ENCODE assay signal across 34 cellular contexts in the genomic region with DNA sequence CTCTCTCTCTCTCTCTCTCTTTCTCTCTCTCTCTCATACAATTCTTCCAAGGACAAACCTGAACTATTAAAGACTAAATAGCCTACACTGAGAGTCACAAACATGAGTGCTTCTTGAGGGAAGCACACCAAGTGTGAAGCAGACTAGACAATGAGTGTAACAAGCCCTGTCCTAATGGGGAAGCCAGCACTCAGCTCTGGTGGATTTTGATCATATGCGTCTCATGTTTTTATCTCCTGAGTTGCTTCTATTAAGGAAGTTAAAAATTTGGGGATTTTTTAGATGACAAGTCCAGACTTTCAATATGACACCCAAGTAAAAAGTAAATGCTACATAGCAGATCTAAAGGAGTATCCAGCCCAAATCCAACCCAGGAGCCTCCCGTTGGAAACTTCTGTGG.
"Had no signal": no experiment of that assay in that cellular context is flagged by ENCODE, and none has a peak within 500 bp of the region (broad histone marks: within the 10 kb centered on the region; RNA-seq: fewer than 3 reads in every experiment).

No MANE protein-coding gene starts in this region.

- H3K36me3 Mint-ChIP-seq: activated CD4-positive, alpha-beta memory T cell treated with anti-CD3 and anti-CD28 coated beads for 36 hours; activated naive CD4-positive, alpha-beta T cell treated with anti-CD3 and anti-CD28 coated beads, Interleukin-2, amount 50 U/mL, for 72 hours; activated naive CD8-positive, alpha-beta T cell treated with anti-CD3 and anti-CD28 coated beads for 36 hours had no signal

- H3K4me1 Mint-ChIP-seq: activated CD4-positive, alpha-beta T cell treated with anti-CD3 and anti-CD28 coated beads, Interleukin-2, amount 10 ng/mL, durations not matched to agents 24 days and 14 days; activated naive CD8-positive, alpha-beta T cell treated with anti-CD3 and anti-CD28 coated beads for 36 hours; activated T-helper 17 cell treated with anti-CD3 and anti-CD28 coated beads, Interleukin-2, amount 50 U/mL, for 72 hours had no signal

- ATAC-seq: activated CD8-positive, alpha-beta T cell treated with anti-CD3 and anti-CD28 coated beads for 36 hours; activated naive CD4-positive, alpha-beta T cell treated with anti-CD3 and anti-CD28 coated beads, Interleukin-2, amount 50 U/mL, for 72 hours; activated T-cell treated with anti-CD3 and anti-CD28 coated beads, Interleukin-2, amount 50 U/mL, for 4 hours; activated T-cell treated with anti-CD3 and anti-CD28 coated beads, Interleukin-2, amount 50 U/mL, for 72 hours; activated T-helper 17 cell treated with anti-CD3 and anti-CD28 coated beads, Interleukin-2, amount 50 U/mL, for 72 hours; body of pancreas had no signal

- H3K27me3 ChIP-seq: adrenal gland, body of pancreas, brain microvascular endothelial cell, breast epithelium had no signal

- DNase-seq: activated B cell treated with CpG ODN at 0.5 μM for 24 hours; activated CD4-positive, alpha-beta memory T cell treated with anti-CD3 and anti-CD28 coated beads for 36 hours; activated CD4-positive, alpha-beta T cell treated with anti-CD3 and anti-CD28 coated beads for 4 hours; activated CD4-positive, alpha-beta T cell treated with anti-CD3 and anti-CD28 coated beads, Interleukin-2, amount 10 ng/mL, durations not matched to agents 24 days and 14 days; activated CD4-positive, alpha-beta T cell treated with anti-CD3 and anti-CD28 coated beads, Interleukin-2, amount 50 U/mL, for 1 hour; activated CD4-positive, alpha-beta T cell treated with anti-CD3 and anti-CD28 coated beads, Interleukin-2, amount 50 U/mL, for 4 hours; activated CD4-positive, CD25-positive, alpha-beta regulatory T cell treated with anti-CD3 and anti-CD28 coated beads, Interleukin-2, amount 50 U/mL, for 72 hours; activated CD8-positive, alpha-beta memory T cell treated with anti-CD3 and anti-CD28 coated beads, Interleukin-2, amount 50 U/mL, for 4 hours; activated CD8-positive, alpha-beta T cell treated with anti-CD3 and anti-CD28 coated beads for 36 hours; activated effector memory CD4-positive, alpha-beta T cell treated with anti-CD3 and anti-CD28 coated beads, Interleukin-2, amount 50 U/mL, for 16 hours; activated gamma-delta T cell treated with Interleukin-2 at 50 U/mL for 16 hours; activated naive CD4-positive, alpha-beta T cell; activated naive CD4-positive, alpha-beta T cell treated with anti-CD3 and anti-CD28 coated beads for 36 hours; activated naive CD4-positive, alpha-beta T cell treated with anti-CD3 and anti-CD28 coated beads, Interleukin-2, amount 50 U/mL, for 16 hours; activated naive CD8-positive, alpha-beta T cell treated with anti-CD3 and anti-CD28 coated beads for 36 hours; activated T-cell treated with anti-CD3 and anti-CD28 coated beads for 4 hours; activated T-cell treated with anti-CD3 and anti-CD28 coated beads, Interleukin-2, amount 50 U/mL, for 1 hour; activated T-cell treated with anti-CD3 and anti-CD28 coated beads, Interleukin-2, amount 50 U/mL, for 4 hours; activated T-cell treated with anti-CD3 and anti-CD28 coated beads, Interleukin-2, amount 50 U/mL, for 72 hours; adrenal gland; amniotic stem cell; aorta; body of pancreas; brain microvascular endothelial cell; central memory CD4-positive, alpha-beta T cell; T-helper 2 cell; T-helper 9 cell had no signal

- H3K4me3 Mint-ChIP-seq: activated B cell treated with CpG ODN at 0.5 μM for 24 hours; activated CD4-positive, alpha-beta memory T cell treated with anti-CD3 and anti-CD28 coated beads for 36 hours; activated CD4-positive, alpha-beta T cell treated with anti-CD3 and anti-CD28 coated beads, Interleukin-2, amount 10 ng/mL, durations not matched to agents 24 days and 14 days; activated CD8-positive, alpha-beta T cell treated with anti-CD3 and anti-CD28 coated beads for 36 hours; activated naive CD4-positive, alpha-beta T cell treated with anti-CD3 and anti-CD28 coated beads for 36 hours; activated naive CD8-positive, alpha-beta T cell treated with anti-CD3 and anti-CD28 coated beads for 36 hours; activated T-cell treated with anti-CD3 and anti-CD28 coated beads, Interleukin-2, amount 50 U/mL, for 4 hours; activated T-cell treated with anti-CD3 and anti-CD28 coated beads, Interleukin-2, amount 50 U/mL, for 72 hours; activated T-helper 1 cell treated with anti-CD3 and anti-CD28 coated beads, Interleukin-12 subunit alpha, Interleukin-12 subunit beta, Interleukin-2, Interleukin-4 antibody, amounts not matched to agents 30 ng/mL and 10 ng/mL and 1 ng/mL, durations not matched to agents 14 hours and 24 hours and 36 hours; activated T-helper 17 cell treated with anti-CD3 and anti-CD28 coated beads, Interleukin-2, amount 50 U/mL, for 72 hours; T-helper 1 cell treated with Interleukin-12 subunit alpha and Interleukin-12 subunit beta and Interleukin-4 antibody, amounts not matched to agents 30 μg/mL and 1 μg/mL, for 36 hours; T-helper 2 cell treated with Interferon-gamma antibody and Interleukin-4, amounts not matched to agents 5 μg/mL and 100 μg/mL, for 36 hours had no signal

- H3K4me3 ChIP-seq: adrenal gland, body of pancreas, breast epithelium had no signal

- H3K27ac Mint-ChIP-seq: activated B cell treated with CpG ODN at 0.5 μM for 24 hours; activated CD4-positive, alpha-beta memory T cell treated with anti-CD3 and anti-CD28 coated beads for 36 hours; activated CD4-positive, alpha-beta T cell treated with anti-CD3 and anti-CD28 coated beads, Interleukin-2, amount 10 ng/mL, durations not matched to agents 24 days and 14 days; activated CD8-positive, alpha-beta T cell treated with anti-CD3 and anti-CD28 coated beads for 36 hours; activated naive CD4-positive, alpha-beta T cell treated with anti-CD3 and anti-CD28 coated beads for 36 hours; activated naive CD4-positive, alpha-beta T cell treated with anti-CD3 and anti-CD28 coated beads, Interleukin-2, amount 50 U/mL, for 72 hours; activated naive CD8-positive, alpha-beta T cell treated with anti-CD3 and anti-CD28 coated beads for 36 hours; activated T-cell treated with anti-CD3 and anti-CD28 coated beads, Interleukin-2, amount 50 U/mL, for 72 hours; activated T-helper 1 cell treated with anti-CD3 and anti-CD28 coated beads, Interleukin-12 subunit alpha, Interleukin-12 subunit beta, Interleukin-2, Interleukin-4 antibody, amounts not matched to agents 30 ng/mL and 10 ng/mL and 1 ng/mL, durations not matched to agents 14 hours and 24 hours and 36 hours; activated T-helper 17 cell treated with anti-CD3 and anti-CD28 coated beads, Interleukin-2, amount 50 U/mL, for 72 hours; T-helper 1 cell treated with Interleukin-12 subunit alpha and Interleukin-12 subunit beta and Interleukin-4 antibody, amounts not matched to agents 30 μg/mL and 1 μg/mL, for 36 hours; T-helper 2 cell treated with Interferon-gamma antibody and Interleukin-4, amounts not matched to agents 5 μg/mL and 100 μg/mL, for 36 hours had no signal

- H3K9me3 ChIP-seq: adrenal gland, body of pancreas, breast epithelium had no signal

- H3K27ac ChIP-seq: adrenal gland, body of pancreas, brain microvascular endothelial cell, breast epithelium, VCaP had no signal

- H3K36me3 ChIP-seq: adrenal gland, brain microvascular endothelial cell, breast epithelium had no signal

- H3K27me3 Mint-ChIP-seq: activated B cell treated with CpG ODN at 0.5 μM for 24 hours; activated CD4-positive, alpha-beta memory T cell treated with anti-CD3 and anti-CD28 coated beads for 36 hours; activated CD4-positive, alpha-beta T cell treated with anti-CD3 and anti-CD28 coated beads, Interleukin-2, amount 10 ng/mL, durations not matched to agents 24 days and 14 days; activated naive CD8-positive, alpha-beta T cell treated with anti-CD3 and anti-CD28 coated beads for 36 hours had no signal

- H3K4me1 ChIP-seq: adrenal gland, body of pancreas, breast epithelium had no signal
